Comparison of ENCODE assay signal across 31 cellular contexts in the genomic region with DNA sequence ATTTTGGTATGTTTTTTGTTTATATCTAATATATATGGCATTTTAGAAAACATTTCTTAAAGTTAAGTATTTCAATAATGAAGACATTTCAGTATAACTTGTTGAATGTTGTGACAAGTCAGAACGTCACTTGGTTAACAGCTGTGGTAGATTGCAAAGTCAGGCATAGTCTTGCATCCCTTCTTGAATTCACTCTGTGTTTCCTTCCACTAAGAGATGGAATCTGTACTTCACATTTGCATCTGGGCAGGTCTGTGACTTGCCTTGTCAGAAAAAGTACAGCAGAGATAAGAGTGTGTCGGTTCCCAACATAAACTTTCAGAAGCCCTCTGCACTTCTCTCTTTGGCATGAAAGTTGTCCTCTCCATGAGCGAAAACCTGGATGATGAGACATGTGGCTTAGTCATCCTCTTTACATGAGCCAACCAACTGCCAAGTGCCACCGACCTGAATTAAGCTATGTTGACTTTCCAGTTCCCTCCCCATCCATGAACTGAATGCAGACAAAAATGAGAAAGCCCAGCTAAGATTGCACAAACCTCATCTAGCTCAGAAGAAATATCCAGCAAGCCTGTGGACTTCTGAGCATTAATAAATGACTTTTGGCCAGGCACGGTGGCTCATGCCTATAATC.
"Had no signal": no experiment of that assay in that cellular context is flagged by ENCODE, and none has a peak within 500 bp of the region (broad histone marks: within the 10 kb centered on the region; RNA-seq: fewer than 3 reads in every experiment).

No MANE protein-coding gene starts in this region.

- H3K36me3 ChIP-seq: brain microvascular endothelial cell, gastrocnemius medialis, heart left ventricle had no signal

- H3K27me3 ChIP-seq: brain microvascular endothelial cell, dorsolateral prefrontal cortex, foreskin keratinocyte, gastrocnemius medialis, heart left ventricle had no signal

- H3K4me1 Mint-ChIP-seq: activated T-helper 17 cell treated with anti-CD3 and anti-CD28 coated beads, Interleukin-2, amount 50 U/mL, for 72 hours; central memory CD8-positive, alpha-beta T cell; endodermal cell; T-helper 17 cell had no signal

- DNase-seq: activated CD4-positive, alpha-beta T cell treated with anti-CD3 and anti-CD28 coated beads for 48 hours; activated CD4-positive, alpha-beta T cell treated with anti-CD3 and anti-CD28 coated beads, Interleukin-2, amount 50 U/mL, for 1 hour; activated CD4-positive, alpha-beta T cell treated with anti-CD3 and anti-CD28 coated beads, Interleukin-2, amount 50 U/mL, for 48 hours; activated CD8-positive, alpha-beta memory T cell treated with anti-CD3 and anti-CD28 coated beads for 24 hours; activated CD8-positive, alpha-beta T cell treated with anti-CD3 and anti-CD28 coated beads for 36 hours; activated effector memory CD4-positive, alpha-beta T cell treated with Interleukin-2 at 50 U/mL for 16 hours; activated gamma-delta T cell treated with Interleukin-2 at 50 U/mL for 16 hours; activated naive CD4-positive, alpha-beta T cell treated with anti-CD3 and anti-CD28 coated beads, Interleukin-2, amount 50 U/mL, for 16 hours; activated naive CD4-positive, alpha-beta T cell treated with Interleukin-2 at 50 U/mL for 16 hours; activated T-cell treated with anti-CD3 and anti-CD28 coated beads, Interleukin-2, amount 50 U/mL, for 4 hours; amniotic stem cell; anterior cingulate cortex; brain microvascular endothelial cell; dorsolateral prefrontal cortex; effector memory CD4-positive, alpha-beta T cell; endodermal cell; gastrocnemius medialis; glutamatergic neuron; heart left ventricle; T-helper 17 cell; T1000 had no signal

- H3K36me3 Mint-ChIP-seq: activated naive CD8-positive, alpha-beta T cell had no signal

- H3K27me3 Mint-ChIP-seq: activated CD8-positive, alpha-beta T cell treated with anti-CD3 and anti-CD28 coated beads for 36 hours; activated naive CD8-positive, alpha-beta T cell; central memory CD8-positive, alpha-beta T cell; dendritic cell treated with granulocyte-macrophage colony-stimulating factor and Interleukin-4, amounts not matched to agents 40 ng/mL and 50 ng/mL, for 4 days; T-helper 17 cell had no signal

- H3K4me3 Mint-ChIP-seq: activated CD8-positive, alpha-beta T cell treated with anti-CD3 and anti-CD28 coated beads for 36 hours; activated naive CD8-positive, alpha-beta T cell; activated T-cell treated with anti-CD3 and anti-CD28 coated beads, Interleukin-2, amount 50 U/mL, for 4 hours; activated T-helper 17 cell treated with anti-CD3 and anti-CD28 coated beads, Interleukin-2, amount 50 U/mL, for 72 hours; central memory CD8-positive, alpha-beta T cell; dendritic cell treated with granulocyte-macrophage colony-stimulating factor and Interleukin-4, amounts not matched to agents 40 ng/mL and 50 ng/mL, for 4 days; endodermal cell; T-helper 17 cell; T-helper 2 cell treated with Interferon-gamma antibody and Interleukin-4, amounts not matched to agents 5 μg/mL and 100 μg/mL, for 36 hours; WTC11 had no signal

- H3K9me3 Mint-ChIP-seq: activated CD8-positive, alpha-beta T cell treated with anti-CD3 and anti-CD28 coated beads for 36 hours; activated T-cell treated with anti-CD3 and anti-CD28 coated beads, Interleukin-2, amount 50 U/mL, for 4 hours; activated T-helper 17 cell treated with anti-CD3 and anti-CD28 coated beads, Interleukin-2, amount 50 U/mL, for 72 hours; central memory CD8-positive, alpha-beta T cell; dendritic cell treated with granulocyte-macrophage colony-stimulating factor and Interleukin-4, amounts not matched to agents 40 ng/mL and 50 ng/mL, for 4 days; T-helper 2 cell treated with Interferon-gamma antibody and Interleukin-4, amounts not matched to agents 5 μg/mL and 100 μg/mL, for 36 hours had no signal

- H3K9me3 ChIP-seq: gastrocnemius medialis, heart left ventricle had no signal

- H3K27ac Mint-ChIP-seq: activated CD8-positive, alpha-beta T cell treated with anti-CD3 and anti-CD28 coated beads for 36 hours; activated naive CD8-positive, alpha-beta T cell; activated T-helper 17 cell treated with anti-CD3 and anti-CD28 coated beads, Interleukin-2, amount 50 U/mL, for 72 hours; dendritic cell treated with granulocyte-macrophage colony-stimulating factor and Interleukin-4, amounts not matched to agents 40 ng/mL and 50 ng/mL, for 4 days; endodermal cell; T-helper 17 cell; T-helper 2 cell treated with Interferon-gamma antibody and Interleukin-4, amounts not matched to agents 5 μg/mL and 100 μg/mL, for 36 hours; WTC11 had no signal

- H3K4me1 ChIP-seq: foreskin keratinocyte, gastrocnemius medialis, heart left ventricle had no signal

- H3K27ac ChIP-seq: brain microvascular endothelial cell, coronary artery, dorsolateral prefrontal cortex, foreskin keratinocyte, gastrocnemius medialis, heart left ventricle, VCaP had no signal

- ATAC-seq: activated CD8-positive, alpha-beta T cell treated with anti-CD3 and anti-CD28 coated beads for 36 hours; activated T-cell treated with anti-CD3 and anti-CD28 coated beads, Interleukin-2, amount 50 U/mL, for 4 hours; activated T-helper 17 cell treated with anti-CD3 and anti-CD28 coated beads, Interleukin-2, amount 50 U/mL, for 72 hours; esophagus mucosa; foreskin keratinocyte; gastrocnemius medialis; heart left ventricle; T-helper 17 cell; WTC11 had no signal

- H3K4me3 ChIP-seq: coronary artery, dorsolateral prefrontal cortex, gastrocnemius medialis, heart left ventricle had no signal
